Comparison of ENCODE assay signal across 17 cellular contexts in the genomic region with DNA sequence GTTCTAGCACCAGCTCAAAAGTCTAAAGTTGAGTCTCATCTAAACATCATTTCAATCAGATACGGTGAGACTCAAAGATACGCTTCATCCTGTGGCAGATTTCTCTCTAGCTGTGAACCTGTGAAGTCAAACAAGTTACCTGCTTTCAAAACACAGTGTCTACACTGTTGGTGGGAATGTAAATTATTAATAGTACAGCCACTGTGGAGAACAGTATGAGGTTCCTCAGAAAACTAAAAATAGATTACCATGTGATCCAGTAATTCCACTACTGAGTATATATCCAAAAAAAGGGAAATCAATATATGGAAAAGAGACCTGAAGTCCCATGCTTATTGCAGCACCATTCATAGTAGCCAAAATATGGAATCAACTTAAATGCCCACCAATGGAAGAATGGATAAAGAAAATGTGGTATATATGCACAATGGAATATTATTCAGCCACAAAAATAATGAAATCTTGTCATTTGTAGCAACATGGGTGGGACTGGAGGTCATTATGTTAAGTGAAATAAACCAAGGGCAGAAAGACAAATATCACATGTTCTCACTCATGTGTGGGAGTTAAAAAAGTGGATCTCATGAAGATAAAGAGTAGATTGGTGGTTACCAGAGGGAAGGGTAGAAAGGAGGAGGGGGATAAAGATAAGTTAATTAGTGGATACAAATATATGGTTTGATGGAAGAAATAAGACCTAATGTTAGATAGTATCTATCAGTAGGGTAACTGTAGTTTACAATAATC.
"Had no signal": no experiment of that assay in that cellular context is flagged by ENCODE, and none has a peak within 500 bp of the region (broad histone marks: within the 10 kb centered on the region; RNA-seq: fewer than 3 reads in every experiment).

No MANE protein-coding gene starts in this region.

- H3K9me3 ChIP-seq: adrenal gland, colonic mucosa, esophagus squamous epithelium, pancreas, SK-N-SH, upper lobe of right lung had no signal

- ATAC-seq: T-cell had no signal

- H3K27ac ChIP-seq: colonic mucosa, esophagus squamous epithelium, pancreas, skin epidermis, upper lobe of right lung had no signal

- H3K36me3 ChIP-seq: adrenal gland, colonic mucosa, pancreas had no signal

- H3K9me3 Mint-ChIP-seq: activated naive CD4-positive, alpha-beta T cell treated with anti-CD3 and anti-CD28 coated beads, Interleukin-2, amount 50 U/mL, for 24 hours; naive B cell; T-cell had no signal

- H3K4me1 ChIP-seq: colonic mucosa had no signal

- DNase-seq: activated CD4-positive, CD25-positive, alpha-beta regulatory T cell treated with anti-CD3 and anti-CD28 coated beads, Interleukin-2, amount 50 U/mL, for 72 hours; activated effector memory CD4-positive, alpha-beta T cell treated with anti-CD3 and anti-CD28 coated beads, Interleukin-2, amount 50 U/mL, for 16 hours; adrenal gland; colonic mucosa; esophagus squamous epithelium; naive B cell; pancreas; SK-N-SH; stimulated activated CD4-positive, alpha-beta T cell treated with anti-CD3 and anti-CD28 coated beads, Interleukin-4, amount 100 ng/mL, for 24 hours; stimulated activated naive CD4-positive, alpha-beta T cell treated with Interleukin-2 at 50 U/mL for 16 hours; substantia nigra; T-cell; T1000; upper lobe of right lung had no signal

- H3K27me3 Mint-ChIP-seq: activated naive CD4-positive, alpha-beta T cell treated with anti-CD3 and anti-CD28 coated beads, Interleukin-2, amount 50 U/mL, for 24 hours; naive B cell; T-cell had no signal

- H3K27me3 ChIP-seq: adrenal gland, colonic mucosa, esophagus squamous epithelium, pancreas, upper lobe of right lung had no signal

- H3K9ac ChIP-seq: SK-N-SH had no signal

- H3K4me3 Mint-ChIP-seq: activated naive CD4-positive, alpha-beta T cell treated with anti-CD3 and anti-CD28 coated beads, Interleukin-2, amount 50 U/mL, for 24 hours; naive B cell; T-cell had no signal

- H3K4me3 ChIP-seq: adrenal gland, colonic mucosa, esophagus squamous epithelium, lung, pancreas, skin epidermis, upper lobe of right lung had no signal
